ENCODE assay signal across 16 cellular contexts in genomic region chr5:53406630-53407316, GRCh38.
A peak's percentile ranks its signal among the peaks of the same experiment; 100 is the strongest.
DNase-seq lines count a peak whose midpoint lies in the region; ATAC-seq, FAIRE-seq and TF ChIP-seq lines count a peak whose summit lies in the region.
"Had no signal": no experiment of that assay in that cellular context is flagged by ENCODE, and none has a peak within 500 bp of the region (broad histone marks: within the 10 kb centered on the region; RNA-seq: fewer than 3 reads in every experiment).

No MANE protein-coding gene starts in this region.

- H3K27me3 Mint-ChIP-seq in activated CD4-positive, alpha-beta memory T cell treated with anti-CD3 and anti-CD28 coated beads for 36 hours: peaks cover 5% of the 10 kb centered on the region
- peaks cover 2% of the 10 kb centered on the region for H3K27me3 Mint-ChIP-seq in activated CD8-positive, alpha-beta T cell treated with anti-CD3 and anti-CD28 coated beads for 36 hours

- peak; percentile 98 for FAIRE-seq in HTR-8/SVneo (lab: Jason Lieb, UNC)

- H3K27ac Mint-ChIP-seq in activated CD4-positive, alpha-beta memory T cell treated with anti-CD3 and anti-CD28 coated beads for 36 hours: no peak overlapping the region
- no peak overlapping the region for H3K27ac Mint-ChIP-seq in activated CD8-positive, alpha-beta T cell treated with anti-CD3 and anti-CD28 coated beads for 36 hours

- ATAC-seq in HG02870 (IDR thresholded peaks at IDR 0.05; ENCODE audit: unreplicated experiment): no peak
- ATAC-seq in activated CD8-positive, alpha-beta T cell treated with anti-CD3 and anti-CD28 coated beads for 36 hours: no peak

- CTCF ChIA-PET in activated CD4-positive, alpha-beta memory T cell treated with anti-CD3 and anti-CD28 coated beads for 36 hours (lab: Charles Lee): no interaction called here
- CTCF ChIA-PET in activated CD8-positive, alpha-beta T cell treated with anti-CD3 and anti-CD28 coated beads for 36 hours (lab: Charles Lee): no interaction called here

- TF ChIP-seq CTCF in activated CD8-positive, alpha-beta T cell treated with anti-CD3 and anti-CD28 coated beads for 36 hours (IDR thresholded peaks at IDR 0.05): no peak

- intact Hi-C loops in activated CD4-positive, alpha-beta memory T cell treated with anti-CD3 and anti-CD28 coated beads for 36 hours (cut with micrococcal nuclease): no loop called here
- intact Hi-C loops in activated CD8-positive, alpha-beta T cell treated with anti-CD3 and anti-CD28 coated beads for 36 hours (cut with micrococcal nuclease): no loop called here

- POLR2A ChIA-PET in activated CD4-positive, alpha-beta memory T cell treated with anti-CD3 and anti-CD28 coated beads for 36 hours (lab: Charles Lee): no interaction called here
- POLR2A ChIA-PET in activated CD8-positive, alpha-beta T cell treated with anti-CD3 and anti-CD28 coated beads for 36 hours (lab: Charles Lee): no interaction called here

- H3K4me1 Mint-ChIP-seq in activated CD4-positive, alpha-beta memory T cell treated with anti-CD3 and anti-CD28 coated beads for 36 hours (ENCODE audit: low read depth): peaks cover 3% of the 10 kb centered on the region
- H3K4me1 Mint-ChIP-seq in activated CD8-positive, alpha-beta T cell treated with anti-CD3 and anti-CD28 coated beads for 36 hours (ENCODE audit: low read depth): peaks cover 7% of the 10 kb centered on the region

- no peaks in the 10 kb centered on the region for H3K36me3 Mint-ChIP-seq in activated CD4-positive, alpha-beta memory T cell treated with anti-CD3 and anti-CD28 coated beads for 36 hours
- H3K36me3 Mint-ChIP-seq in activated CD8-positive, alpha-beta T cell treated with anti-CD3 and anti-CD28 coated beads for 36 hours (ENCODE audit: low read depth): no peaks in the 10 kb centered on the region

- no peaks in the 10 kb centered on the region for H3K9me3 Mint-ChIP-seq in activated CD4-positive, alpha-beta memory T cell treated with anti-CD3 and anti-CD28 coated beads for 36 hours
- peaks cover 3% of the 10 kb centered on the region for H3K9me3 Mint-ChIP-seq in activated CD8-positive, alpha-beta T cell treated with anti-CD3 and anti-CD28 coated beads for 36 hours

- DNase-seq in AG08395 (ENCODE audit: low spot score) (peak; percentile 56), HTR-8/SVneo (ENCODE audit: insufficient read length, low spot score) (peak; percentile 57), amniotic epithelial cell (ENCODE audit: low read depth) (peak; percentile 88), foreskin melanocyte (peak; percentile 93)
- DNase-seq in activated CD4-positive, alpha-beta memory T cell treated with anti-CD3 and anti-CD28 coated beads for 36 hours: no peak
- no peak for DNase-seq in activated T-cell treated with anti-CD3 and anti-CD28 coated beads, Interleukin-2, amount 50 U/mL, for 48 hours
- no peak for DNase-seq in activated CD8-positive, alpha-beta T cell treated with anti-CD3 and anti-CD28 coated beads for 36 hours
- DNase-seq: activated effector memory CD4-positive, alpha-beta T cell treated with anti-CD3 and anti-CD28 coated beads, Interleukin-2, amount 50 U/mL, for 16 hours; cortex of kidney; GF-D8; hypothalamus; midbrain; MM.1S; NCI-H446 treated with DMSO at 0.1 percent for 48 hours; SHP77 had no signal

- H3K4me3 Mint-ChIP-seq in activated CD4-positive, alpha-beta memory T cell treated with anti-CD3 and anti-CD28 coated beads for 36 hours: no peak overlapping the region
- no peak overlapping the region for H3K4me3 Mint-ChIP-seq in activated CD8-positive, alpha-beta T cell treated with anti-CD3 and anti-CD28 coated beads for 36 hours

Comparison
In these comparisons a context has a peak if more than half of its experiments do, and no peak if none do; other contexts are left out.
1. DNase-seq: peak in AG08395 (single experiment), HTR-8/SVneo (single experiment), amniotic epithelial cell (single experiment) and foreskin melanocyte (single experiment); none in activated CD4-positive, alpha-beta memory T cell treated with anti-CD3 and anti-CD28 coated beads for 36 hours (single experiment), activated T-cell treated with anti-CD3 and anti-CD28 coated beads, Interleukin-2, amount 50 U/mL, for 48 hours (0 of 2) and activated CD8-positive, alpha-beta T cell treated with anti-CD3 and anti-CD28 coated beads for 36 hours (single experiment).